In genomic region chr12:133038310-133038709, GRCh38 we compare ENCODE assay signal across 8 cellular contexts. TPM values are rescaled to one million over a fixed set of nuclear protein-coding genes. Genes with fewer than 3 reads are reported as not detected.
DNase-seq lines count a peak whose midpoint lies in the region; ATAC-seq and TF ChIP-seq lines count a peak whose summit lies in the region.

No MANE protein-coding gene starts in this region.

- H3K9me3 ChIP-seq in tibial artery: peaks cover 11 to 71% (median 40%) of the 10 kb centered on the region in 3 donors

- H3K27me3 Mint-ChIP-seq in activated T-cell treated with anti-CD3 and anti-CD28 coated beads, Interleukin-2, amount 50 U/mL, for 72 hours (ENCODE audit: low read depth): no peaks in the 10 kb centered on the region
- no peaks in the 10 kb centered on the region for H3K27me3 Mint-ChIP-seq in activated naive CD8-positive, alpha-beta T cell treated with anti-CD3 and anti-CD28 coated beads, Interleukin-2, amount 10 ng/mL, durations not matched to agents 7 days and 5 days

- H3K36me3 Mint-ChIP-seq in activated T-cell treated with anti-CD3 and anti-CD28 coated beads, Interleukin-2, amount 50 U/mL, for 72 hours (ENCODE audit: insufficient read depth in 2 of 2): peaks cover 39 to 65% of the 10 kb centered on the region in 2 donors
- H3K36me3 Mint-ChIP-seq in activated naive CD8-positive, alpha-beta T cell treated with anti-CD3 and anti-CD28 coated beads, Interleukin-2, amount 10 ng/mL, durations not matched to agents 7 days and 5 days: peaks cover 54% of the 10 kb centered on the region

- H3K9me3 Mint-ChIP-seq in activated T-cell treated with anti-CD3 and anti-CD28 coated beads, Interleukin-2, amount 50 U/mL, for 72 hours: peaks cover 26 to 30% of the 10 kb centered on the region in 2 donors
- H3K9me3 Mint-ChIP-seq in activated naive CD8-positive, alpha-beta T cell treated with anti-CD3 and anti-CD28 coated beads, Interleukin-2, amount 10 ng/mL, durations not matched to agents 7 days and 5 days: peaks cover 40% of the 10 kb centered on the region

- intact Hi-C loops in tibial artery (cut with DNase I; ENCODE audit: low total_unique reads): loop anchor here (5.0 kb wide), 1 partner anchor 44 kb away; the partner anchor contains the start of gene ZNF140

- no peak for ATAC-seq in activated T-cell treated with anti-CD3 and anti-CD28 coated beads, Interleukin-2, amount 50 U/mL, for 72 hours (replicated peaks in 1 of 2)
- no peak for ATAC-seq in activated naive CD8-positive, alpha-beta T cell treated with anti-CD3 and anti-CD28 coated beads, Interleukin-2, amount 10 ng/mL, durations not matched to agents 7 days and 5 days (ENCODE audit: low read depth)
- ATAC-seq in HG03342 (IDR thresholded peaks at IDR 0.05; ENCODE audit: unreplicated experiment): no peak

- H3K4me1 Mint-ChIP-seq in activated T-cell treated with anti-CD3 and anti-CD28 coated beads, Interleukin-2, amount 50 U/mL, for 72 hours (ENCODE audit: low read depth): peaks cover 12% of the 10 kb centered on the region
- H3K4me1 Mint-ChIP-seq in activated naive CD8-positive, alpha-beta T cell treated with anti-CD3 and anti-CD28 coated beads, Interleukin-2, amount 10 ng/mL, durations not matched to agents 7 days and 5 days: peaks cover 13% of the 10 kb centered on the region

- peak overlapping the region; percentile 86 for H3K27ac Mint-ChIP-seq in activated T-cell treated with anti-CD3 and anti-CD28 coated beads, Interleukin-2, amount 50 U/mL, for 72 hours
- peak overlapping the region; percentile 97 for H3K27ac Mint-ChIP-seq in activated naive CD8-positive, alpha-beta T cell treated with anti-CD3 and anti-CD28 coated beads, Interleukin-2, amount 10 ng/mL, durations not matched to agents 7 days and 5 days

- no peak for DNase-seq in activated T-cell treated with anti-CD3 and anti-CD28 coated beads, Interleukin-2, amount 50 U/mL, for 72 hours
- DNase-seq in activated T-cell treated with anti-CD3 and anti-CD28 coated beads, Interleukin-2, amount 50 U/mL, for 1 hour: no peak
- DNase-seq in activated naive CD8-positive, alpha-beta T cell treated with anti-CD3 and anti-CD28 coated beads, Interleukin-2, amount 10 ng/mL, durations not matched to agents 7 days and 5 days: no peak
- no peak for DNase-seq in kidney epithelial cell (ENCODE audit: low read depth)
- DNase-seq in tibial artery: no peak
- no peak for DNase-seq in activated gamma-delta T cell (lab: John Stamatoyannopoulos, UW)
- DNase-seq in activated CD4-positive, alpha-beta T cell treated with anti-CD3 and anti-CD28 coated beads, Interleukin-2, amount 50 U/mL, for 4 hours: no peak

- peaks cover 0 to 9% (median 6%) of the 10 kb centered on the region in 4 donors for H3K4me1 ChIP-seq in tibial artery

- peak overlapping the region; percentile 92 to 95 for H3K4me3 Mint-ChIP-seq in activated T-cell treated with anti-CD3 and anti-CD28 coated beads, Interleukin-2, amount 50 U/mL, for 72 hours
- peak overlapping the region; percentile 86 for H3K4me3 Mint-ChIP-seq in activated naive CD8-positive, alpha-beta T cell treated with anti-CD3 and anti-CD28 coated beads, Interleukin-2, amount 10 ng/mL, durations not matched to agents 7 days and 5 days

- H3K27me3 ChIP-seq in kidney epithelial cell (ENCODE audit: control insufficient read depth, insufficient read depth, low read length): no peaks in the 10 kb centered on the region
- H3K27me3 ChIP-seq in tibial artery: no peaks in the 10 kb centered on the region

- POLR2A ChIA-PET in activated naive CD8-positive, alpha-beta T cell treated with anti-CD3 and anti-CD28 coated beads, Interleukin-2, amount 10 ng/mL, durations not matched to agents 7 days and 5 days (lab: Charles Lee): interaction anchor here (1.0 to 3.8 kb wide), 6 partner anchors 10 to 151 kb away, joined by 3 to 20 read pairs (median 3); partner anchors contain the start of genes CHFR, ZNF10, ZNF26 and ZNF891

- TF ChIP-seq CTCF in kidney epithelial cell (IDR thresholded peaks at IDR 0.05; ENCODE audit: insufficient read depth, low read length, poor library complexity, severe bottlenecking) (no peak), tibial artery (IDR thresholded peaks at IDR 0.05) (no peak)

- H3K4me3 ChIP-seq in kidney epithelial cell (ENCODE audit: low read depth, low read length) (peak overlapping the region; percentile 68), tibial artery (peak overlapping the region; percentile 80 to 93)

- H3K36me3 ChIP-seq in kidney epithelial cell (ENCODE audit: control insufficient read depth, insufficient read depth, low read length) (peaks cover 2% of the 10 kb centered on the region), tibial artery (peaks cover 32 to 47% (median 46%) of the 10 kb centered on the region in 3 donors)

- H3K27ac ChIP-seq in tibial artery: peak overlapping the region; percentile 95 to 96

RNA-seq across cellular contexts. Expression of gene ZNF84, which starts 1.0 kb away (rescaled TPM):
- 10 to 100 TPM; 17.3 to 24.7 TPM for total RNA-seq in activated T-cell treated with anti-CD3 and anti-CD28 coated beads, Interleukin-2, amount 50 U/mL, for 72 hours
- total RNA-seq in activated naive CD8-positive, alpha-beta T cell treated with anti-CD3 and anti-CD28 coated beads, Interleukin-2, amount 10 ng/mL, durations not matched to agents 7 days and 5 days: 10 to 100 TPM; 36.2 to 40.8 TPM
- 28.4 and 28.5 TPM in 2 replicates for total RNA-seq in kidney epithelial cell

RNA-seq across cellular contexts. Expression of gene ZNF140, which starts 42.4 kb away (rescaled TPM):
- total RNA-seq in activated T-cell treated with anti-CD3 and anti-CD28 coated beads, Interleukin-2, amount 50 U/mL, for 72 hours: 10 to 100 TPM; 24.6 to 31.7 TPM
- 10 to 100 TPM; 18.2 to 19.8 TPM for total RNA-seq in activated naive CD8-positive, alpha-beta T cell treated with anti-CD3 and anti-CD28 coated beads, Interleukin-2, amount 10 ng/mL, durations not matched to agents 7 days and 5 days
- 19.6 and 24.0 TPM in 2 replicates for total RNA-seq in kidney epithelial cell

RNA-seq across cellular contexts. Expression of gene ZNF26, which starts 52.1 kb away (rescaled TPM):
- total RNA-seq in activated T-cell treated with anti-CD3 and anti-CD28 coated beads, Interleukin-2, amount 50 U/mL, for 72 hours: 10 to 100 TPM; 22.9 to 24.1 TPM
- total RNA-seq in activated naive CD8-positive, alpha-beta T cell treated with anti-CD3 and anti-CD28 coated beads, Interleukin-2, amount 10 ng/mL, durations not matched to agents 7 days and 5 days: 10 to 100 TPM; 22.5 to 25.5 TPM
- total RNA-seq in kidney epithelial cell: 11.3 and 12.0 TPM in 2 replicates
